In the genomic region with DNA sequence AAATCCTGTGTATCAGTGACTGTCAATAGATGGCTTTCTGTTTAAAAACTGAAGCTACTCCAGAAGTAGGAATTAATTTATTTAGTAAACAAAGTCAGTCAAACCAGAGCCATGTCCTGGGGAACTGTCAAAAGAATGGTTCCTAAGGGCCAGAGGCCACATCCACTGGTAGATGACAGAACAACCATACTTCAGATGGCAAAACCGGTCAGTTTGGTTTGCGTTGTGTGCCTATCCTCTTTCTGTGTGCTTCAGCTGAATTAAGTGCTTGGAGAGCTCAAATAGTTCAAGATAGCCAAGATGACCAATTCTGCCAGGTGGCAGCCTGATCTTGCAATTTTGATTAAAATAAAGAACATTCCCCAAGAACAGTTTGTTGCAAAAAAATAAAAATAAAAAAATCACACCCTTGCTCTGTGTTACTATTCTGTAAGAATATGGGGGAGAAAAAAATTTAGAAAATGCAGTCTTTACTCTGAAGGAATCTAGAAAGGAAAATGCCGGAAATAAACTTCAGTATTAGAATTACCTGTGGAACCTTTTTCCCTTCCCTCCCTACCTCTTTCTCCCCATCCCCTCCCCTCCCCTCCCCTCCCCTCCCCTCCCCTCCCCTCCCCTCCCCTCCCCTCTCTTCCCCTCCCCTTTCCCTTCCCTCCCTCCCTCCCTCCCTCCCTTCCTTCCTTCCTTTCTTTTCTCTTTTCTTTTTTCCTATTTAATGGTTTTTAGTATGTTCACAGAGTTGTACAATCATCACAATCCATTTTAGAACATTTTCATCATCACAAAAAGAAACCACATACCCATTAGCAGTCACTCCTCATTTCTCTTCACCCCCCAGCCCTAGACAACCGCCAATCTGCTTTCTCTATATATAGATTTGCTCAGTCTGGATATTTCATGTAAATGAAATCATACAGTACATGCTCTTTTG, we compare ENCODE assay signal across 15 cellular contexts. TPM values are rescaled to one million over a fixed set of nuclear protein-coding genes. Genes with fewer than 3 reads are reported as not detected.
A peak's percentile ranks its signal among the peaks of the same experiment; 100 is the strongest.
DNase-seq lines count a peak whose midpoint lies in the region; ATAC-seq, FAIRE-seq and TF ChIP-seq lines count a peak whose summit lies in the region.
"Had no signal": no experiment of that assay in that cellular context is flagged by ENCODE, and none has a peak within 500 bp of the region (broad histone marks: within the 10 kb centered on the region; RNA-seq: fewer than 3 reads in every experiment).

No MANE protein-coding gene starts in this region.

- peaks cover 24% of the 10 kb centered on the region for H3K4me1 Mint-ChIP-seq in neural crest cell

- H3K4me3 ChIP-seq in bronchial epithelial cell (ENCODE audit: low read depth, low read length) = no peak overlapping the region
- H3K4me3 ChIP-seq: GM23338 had no signal

- no peaks in the 10 kb centered on the region for H3K36me3 ChIP-seq in bronchial epithelial cell (ENCODE audit: control insufficient read depth, insufficient read depth, low read length)

- no peak for TF ChIP-seq CTCF in bronchial epithelial cell (IDR thresholded peaks at IDR 0.05; ENCODE audit: insufficient read depth, low read length, severe bottlenecking)
- TF ChIP-seq CTCF in neural crest cell (conservative IDR thresholded peaks at IDR 0.05) = no peak

- no peaks in the 10 kb centered on the region for H3K27me3 ChIP-seq in bronchial epithelial cell (ENCODE audit: control insufficient read depth, insufficient read depth, low read length)

- FAIRE-seq in bronchial epithelial cell (lab: Jason Lieb, UNC) = no peak
- FAIRE-seq: colon, GM18507 had no signal

- ATAC-seq in GM18907 (IDR thresholded peaks at IDR 0.05; ENCODE audit: unreplicated experiment) = no peak
- ATAC-seq in HG03097 (IDR thresholded peaks at IDR 0.05; ENCODE audit: low FRiP score, unreplicated experiment) = no peak
- ATAC-seq: GM23338 had no signal

- DNase-seq in DMS153 treated with DMSO at 0.1 percent for 48 hours (lab: John Stamatoyannopoulos, UW; ENCODE audit: unreplicated experiment) (peak; percentile 24), NCI-H2029 treated with DMSO at 0.1 percent for 48 hours (lab: John Stamatoyannopoulos, UW) (peak; percentile 85), bronchial epithelial cell (ENCODE audit: low read depth) (peak; percentile 68), neural crest cell (ENCODE audit: low read depth, low spot score) (no peak)
- DNase-seq in activated CD8-positive, alpha-beta memory T cell treated with anti-CD3 and anti-CD28 coated beads for 24 hours = no peak
- no peak for DNase-seq in stimulated activated CD4-positive, alpha-beta T cell treated with anti-CD3 and anti-CD28 coated beads, Interleukin-2, amount 100 ng/mL, for 24 hours
- DNase-seq: activated CD4-positive, alpha-beta T cell treated with anti-CD3 and anti-CD28 coated beads for 48 hours; activated T-cell treated with anti-CD3 and anti-CD28 coated beads, Interleukin-2, amount 50 U/mL, for 48 hours; NCI-H226; T-helper 2 cell had no signal

- peaks cover 52% of the 10 kb centered on the region for H3K27me3 Mint-ChIP-seq in neural crest cell (ENCODE audit: low read depth)

- H3K4me3 Mint-ChIP-seq in neural crest cell = peak overlapping the region; percentile 31
- H3K4me3 Mint-ChIP-seq: GM23338 had no signal

- no peak overlapping the region for H3K27ac Mint-ChIP-seq in neural crest cell (ENCODE audit: unreplicated experiment)
- H3K27ac Mint-ChIP-seq: GM23338 had no signal

- no peaks in the 10 kb centered on the region for H3K9me3 Mint-ChIP-seq in neural crest cell
- H3K9me3 Mint-ChIP-seq: GM23338 had no signal

- H3K36me3 Mint-ChIP-seq in neural crest cell (ENCODE audit: low read depth) = no peaks in the 10 kb centered on the region

RNA-seq across cellular contexts. Expression of a gene that starts 2.6 kb away (rescaled TPM):
- total RNA-seq in bronchial epithelial cell = 14.5 and 25.6 TPM in 2 replicates
- 18.8 and 20.7 TPM in 2 replicates for total RNA-seq in neural crest cell

Comparison
In these comparisons a context has a peak if more than half of its experiments do, and no peak if none do; other contexts are left out.
1. DNase-seq: peak in DMS153 treated with DMSO at 0.1 percent for 48 hours (single experiment), NCI-H2029 treated with DMSO at 0.1 percent for 48 hours (single experiment) and bronchial epithelial cell (single experiment); none in neural crest cell (single experiment), activated CD8-positive, alpha-beta memory T cell treated with anti-CD3 and anti-CD28 coated beads for 24 hours (single experiment) and stimulated activated CD4-positive, alpha-beta T cell treated with anti-CD3 and anti-CD28 coated beads, Interleukin-2, amount 100 ng/mL, for 24 hours (0 of 2).